In the genomic region with DNA sequence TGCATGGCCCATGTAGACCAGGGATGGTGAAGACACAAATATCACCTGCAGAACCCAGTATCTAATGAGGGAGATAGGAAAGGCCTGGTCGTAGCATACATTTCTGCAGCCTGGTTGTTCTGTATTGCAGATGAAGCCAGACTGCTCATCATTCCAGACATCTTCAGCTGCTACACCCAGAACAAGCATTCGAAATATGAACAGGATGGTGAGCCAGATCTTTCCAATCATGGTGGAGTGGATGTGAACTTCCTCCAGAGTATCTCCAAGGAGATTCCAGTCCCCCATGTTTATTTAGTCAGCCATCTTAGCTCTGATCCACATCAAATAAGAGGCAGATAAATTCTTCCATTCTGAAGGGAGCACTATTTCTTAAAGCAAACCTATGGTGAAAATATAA, we compare ENCODE assay signal across 1 cellular context.
TF ChIP-seq lines count a peak whose summit lies in the region.

No MANE protein-coding gene starts in this region.

TF ChIP-seq in K562, 482 proteins besides CTCF, POLR2A, EP300 and RAD21:
- TF ChIP-seq ATF6 (CRISPR knock-in tag; IDR thresholded peaks at IDR 0.05): no peak
- TF ChIP-seq ZNF277 (CRISPR knock-in tag; IDR thresholded peaks at IDR 0.05; ENCODE audit: borderline replicate concordance): no peak
- no peak for TF ChIP-seq CREBBP (IDR thresholded peaks at IDR 0.05; ENCODE audit: low read depth, low read length)
- TF ChIP-seq MAFF (IDR thresholded peaks at IDR 0.05; ENCODE audit: low read length): no peak
- no peak for TF ChIP-seq ZNF347 (CRISPR knock-in tag; IDR thresholded peaks at IDR 0.05; ENCODE audit: low read depth)
- TF ChIP-seq ERF (CRISPR knock-in tag; IDR thresholded peaks at IDR 0.05): no peak
- TF ChIP-seq, protein P1, sequence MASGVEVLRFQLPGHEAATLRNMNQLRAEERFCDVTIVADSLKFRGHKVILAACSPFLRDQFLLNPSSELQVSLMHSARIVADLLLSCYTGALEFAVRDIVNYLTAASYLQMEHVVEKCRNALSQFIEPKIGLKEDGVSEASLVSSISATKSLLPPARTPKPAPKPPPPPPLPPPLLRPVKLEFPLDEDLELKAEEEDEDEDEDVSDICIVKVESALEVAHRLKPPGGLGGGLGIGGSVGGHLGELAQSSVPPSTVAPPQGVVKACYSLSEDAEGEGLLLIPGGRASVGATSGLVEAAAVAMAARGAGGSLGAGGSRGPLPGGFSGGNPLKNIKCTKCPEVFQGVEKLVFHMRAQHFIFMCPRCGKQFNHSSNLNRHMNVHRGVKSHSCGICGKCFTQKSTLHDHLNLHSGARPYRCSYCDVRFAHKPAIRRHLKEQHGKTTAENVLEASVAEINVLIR (CRISPR knock-in tag; IDR thresholded peaks at IDR 0.05): no peak
- TF ChIP-seq ZC3H8 (IDR thresholded peaks at IDR 0.05): no peak
- TF ChIP-seq MCM5 (IDR thresholded peaks at IDR 0.05; ENCODE audit: low read depth): no peak
- no peak for TF ChIP-seq SMAD3 (CRISPR knock-in tag; conservative IDR thresholded peaks at IDR 0.05)
TF ChIP-seq in K562: peak in this region for 0.
